1 cellular context compared by ENCODE assay signal in the genomic region with DNA sequence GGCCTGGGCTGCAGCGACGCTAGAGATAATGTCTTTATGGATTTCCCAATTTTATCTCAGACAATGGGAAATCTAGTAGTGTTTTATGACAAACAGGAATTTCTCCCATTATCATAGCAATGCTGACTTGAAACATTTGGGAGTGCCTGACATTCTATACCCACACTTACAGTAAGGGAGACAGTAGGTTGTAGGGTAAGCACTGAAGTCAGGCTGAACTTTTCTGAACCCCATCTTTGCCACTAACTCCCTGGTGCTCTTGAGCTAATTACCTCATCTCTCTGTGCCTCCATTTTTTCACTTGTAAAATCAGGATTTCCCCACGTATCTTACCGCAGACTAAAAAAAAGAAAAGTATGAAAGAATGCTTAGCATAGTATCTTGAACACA.
TF ChIP-seq lines count a peak whose summit lies in the region.

No MANE protein-coding gene starts in this region.

TF ChIP-seq in HEK293, 187 proteins besides CTCF, POLR2A, EP300 and RAD21 (continued from another document):
- TF ChIP-seq, protein P1, sequence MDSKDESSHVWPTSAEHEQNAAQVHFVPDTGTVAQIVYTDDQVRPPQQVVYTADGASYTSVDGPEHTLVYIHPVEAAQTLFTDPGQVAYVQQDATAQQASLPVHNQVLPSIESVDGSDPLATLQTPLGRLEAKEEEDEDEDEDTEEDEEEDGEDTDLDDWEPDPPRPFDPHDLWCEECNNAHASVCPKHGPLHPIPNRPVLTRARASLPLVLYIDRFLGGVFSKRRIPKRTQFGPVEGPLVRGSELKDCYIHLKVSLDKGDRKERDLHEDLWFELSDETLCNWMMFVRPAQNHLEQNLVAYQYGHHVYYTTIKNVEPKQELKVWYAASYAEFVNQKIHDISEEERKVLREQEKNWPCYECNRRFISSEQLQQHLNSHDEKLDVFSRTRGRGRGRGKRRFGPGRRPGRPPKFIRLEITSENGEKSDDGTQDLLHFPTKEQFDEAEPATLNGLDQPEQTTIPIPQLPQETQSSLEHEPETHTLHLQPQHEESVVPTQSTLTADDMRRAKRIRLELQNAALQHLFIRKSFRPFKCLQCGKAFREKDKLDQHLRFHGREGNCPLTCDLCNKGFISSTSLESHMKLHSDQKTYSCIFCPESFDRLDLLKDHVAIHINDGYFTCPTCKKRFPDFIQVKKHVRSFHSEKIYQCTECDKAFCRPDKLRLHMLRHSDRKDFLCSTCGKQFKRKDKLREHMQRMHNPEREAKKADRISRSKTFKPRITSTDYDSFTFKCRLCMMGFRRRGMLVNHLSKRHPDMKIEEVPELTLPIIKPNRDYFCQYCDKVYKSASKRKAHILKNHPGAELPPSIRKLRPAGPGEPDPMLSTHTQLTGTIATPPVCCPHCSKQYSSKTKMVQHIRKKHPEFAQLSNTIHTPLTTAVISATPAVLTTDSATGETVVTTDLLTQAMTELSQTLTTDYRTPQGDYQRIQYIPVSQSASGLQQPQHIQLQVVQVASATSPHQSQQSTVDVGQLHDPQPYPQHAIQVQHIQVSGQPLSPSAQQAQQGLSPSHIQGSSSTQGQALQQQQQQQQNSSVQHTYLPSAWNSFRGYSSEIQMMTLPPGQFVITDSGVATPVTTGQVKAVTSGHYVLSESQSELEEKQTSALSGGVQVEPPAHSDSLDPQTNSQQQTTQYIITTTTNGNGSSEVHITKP (tag by site-specific recombination; IDR thresholded peaks at IDR 0.05) = peak; percentile 43; the same call in 1 of the 2 replicates
- TF ChIP-seq, protein P2, sequence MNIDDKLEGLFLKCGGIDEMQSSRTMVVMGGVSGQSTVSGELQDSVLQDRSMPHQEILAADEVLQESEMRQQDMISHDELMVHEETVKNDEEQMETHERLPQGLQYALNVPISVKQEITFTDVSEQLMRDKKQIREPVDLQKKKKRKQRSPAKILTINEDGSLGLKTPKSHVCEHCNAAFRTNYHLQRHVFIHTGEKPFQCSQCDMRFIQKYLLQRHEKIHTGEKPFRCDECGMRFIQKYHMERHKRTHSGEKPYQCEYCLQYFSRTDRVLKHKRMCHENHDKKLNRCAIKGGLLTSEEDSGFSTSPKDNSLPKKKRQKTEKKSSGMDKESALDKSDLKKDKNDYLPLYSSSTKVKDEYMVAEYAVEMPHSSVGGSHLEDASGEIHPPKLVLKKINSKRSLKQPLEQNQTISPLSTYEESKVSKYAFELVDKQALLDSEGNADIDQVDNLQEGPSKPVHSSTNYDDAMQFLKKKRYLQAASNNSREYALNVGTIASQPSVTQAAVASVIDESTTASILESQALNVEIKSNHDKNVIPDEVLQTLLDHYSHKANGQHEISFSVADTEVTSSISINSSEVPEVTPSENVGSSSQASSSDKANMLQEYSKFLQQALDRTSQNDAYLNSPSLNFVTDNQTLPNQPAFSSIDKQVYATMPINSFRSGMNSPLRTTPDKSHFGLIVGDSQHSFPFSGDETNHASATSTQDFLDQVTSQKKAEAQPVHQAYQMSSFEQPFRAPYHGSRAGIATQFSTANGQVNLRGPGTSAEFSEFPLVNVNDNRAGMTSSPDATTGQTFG (tag by site-specific recombination; IDR thresholded peaks at IDR 0.05; ENCODE audit: borderline replicate concordance) = no peak
- TF ChIP-seq ZNF747 (tag by site-specific recombination; IDR thresholded peaks at IDR 0.05) (no peak), ZNF830 (tag by site-specific recombination; IDR thresholded peaks at IDR 0.05; ENCODE audit: low read depth) (no peak), ZNF335 (tag by site-specific recombination; conservative IDR thresholded peaks at IDR 0.05) (peak; percentile 43; the same call in 1 of the 2 replicates), ZEB2 (tag by site-specific recombination; IDR thresholded peaks at IDR 0.05) (0 out of 2 replicates have a peak, but pooled peaks have one; percentile 5), ZNF529 (tag by site-specific recombination; IDR thresholded peaks at IDR 0.05; ENCODE audit: insufficient replicate concordance) (no peak)
- TF ChIP-seq, protein P3, sequence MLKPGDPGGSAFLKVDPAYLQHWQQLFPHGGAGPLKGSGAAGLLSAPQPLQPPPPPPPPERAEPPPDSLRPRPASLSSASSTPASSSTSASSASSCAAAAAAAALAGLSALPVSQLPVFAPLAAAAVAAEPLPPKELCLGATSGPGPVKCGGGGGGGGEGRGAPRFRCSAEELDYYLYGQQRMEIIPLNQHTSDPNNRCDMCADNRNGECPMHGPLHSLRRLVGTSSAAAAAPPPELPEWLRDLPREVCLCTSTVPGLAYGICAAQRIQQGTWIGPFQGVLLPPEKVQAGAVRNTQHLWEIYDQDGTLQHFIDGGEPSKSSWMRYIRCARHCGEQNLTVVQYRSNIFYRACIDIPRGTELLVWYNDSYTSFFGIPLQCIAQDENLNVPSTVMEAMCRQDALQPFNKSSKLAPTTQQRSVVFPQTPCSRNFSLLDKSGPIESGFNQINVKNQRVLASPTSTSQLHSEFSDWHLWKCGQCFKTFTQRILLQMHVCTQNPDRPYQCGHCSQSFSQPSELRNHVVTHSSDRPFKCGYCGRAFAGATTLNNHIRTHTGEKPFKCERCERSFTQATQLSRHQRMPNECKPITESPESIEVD (tag by site-specific recombination; IDR thresholded peaks at IDR 0.05) = 0 out of 2 replicates have a peak, but pooled peaks have one; percentile 6
